Comparison of ENCODE assay signal across 8 cellular contexts in genomic region chr9:88075966-88076285, GRCh38.
DNase-seq lines count a peak whose midpoint lies in the region; ATAC-seq and TF ChIP-seq lines count a peak whose summit lies in the region.

No MANE protein-coding gene starts in this region.

- H2AFZ ChIP-seq in PC-3 (ENCODE audit: low read length) = peak overlapping the region; percentile 76

- H3K4me1 ChIP-seq in CD4-positive, alpha-beta memory T cell (ENCODE audit: insufficient read depth, low read length) = peaks cover 5% of the 10 kb centered on the region
- peaks cover 23% of the 10 kb centered on the region; the same call in 1 of the 2 replicates for H3K4me1 ChIP-seq in PC-3 (ENCODE audit: insufficient read depth, low read length)
- peaks cover 3% of the 10 kb centered on the region for H3K4me1 ChIP-seq in ovary (ENCODE audit: insufficient read depth)

- intact Hi-C loops in CD4-positive, alpha-beta memory T cell (cut with micrococcal nuclease) = no loop called here
- intact Hi-C loops in PC-3 (cut with micrococcal nuclease) (no loop called here), ovary (cut with DNase I) (loop anchor here in 1 of 4 donors (10.0 kb wide), 2 partner anchors 309 to 499 kb away; partner anchors contain the start of gene SPIN1)

- peaks cover 0 to under 1% (median 0%) of the 10 kb centered on the region in 8 donors for H3K9me3 Mint-ChIP-seq in CD4-positive, alpha-beta memory T cell

- no peak for TF ChIP-seq POLR2A in ovary (IDR thresholded peaks at IDR 0.05)

- no peaks in the 10 kb centered on the region for H3K36me3 Mint-ChIP-seq in CD4-positive, alpha-beta memory T cell

- no peak for DNase-seq in CD4-positive, alpha-beta memory T cell
- DNase-seq in PC-3 = no peak
- DNase-seq in epithelial cell of prostate (ENCODE audit: low read depth, low spot score) = no peak
- DNase-seq in ovary = no peak
- DNase-seq in COLO829 (ENCODE audit: low spot score) = no peak
- no peak for DNase-seq in GF-D8 (lab: John Stamatoyannopoulos, UW)

- CTCF ChIA-PET in CD4-positive, alpha-beta memory T cell (lab: Charles Lee; ENCODE audit: partially characterized antibody) = interaction anchor here (0.7 to 1.4 kb wide), 3 partner anchors 9 to 525 kb away, joined by 3 to 4 read pairs (median 4); no protein-coding TSS in a partner anchor
- CTCF ChIA-PET in PC-3 (lab: Charles Lee) = no interaction called here

- H3F3A ChIP-seq in PC-3 (ENCODE audit: low read length, unreplicated experiment) = no peaks in the 10 kb centered on the region

- peaks cover 26 to 29% of the 10 kb centered on the region in 2 donors for H3K27me3 Mint-ChIP-seq in CD4-positive, alpha-beta memory T cell

- TF ChIP-seq CTCF in PC-3 (conservative IDR thresholded peaks at IDR 0.05; ENCODE audit: low read depth, low read length) (no peak), ovary (IDR thresholded peaks at IDR 0.05) (no peak)

- H3K27ac Mint-ChIP-seq in CD4-positive, alpha-beta memory T cell = no peak overlapping the region

- BruUV-seq in PC-3 (replicated peaks; lab: Mats Ljungman, UMichigan) = no TSS peak

- H3K36me3 ChIP-seq in CD4-positive, alpha-beta memory T cell (ENCODE audit: insufficient read depth, low read length) = no peaks in the 10 kb centered on the region
- H3K36me3 ChIP-seq in PC-3 (ENCODE audit: low read depth, low read length) = no peaks in the 10 kb centered on the region
- no peaks in the 10 kb centered on the region for H3K36me3 ChIP-seq in ovary

- H4K20me1 ChIP-seq in PC-3 (ENCODE audit: low read length) = no peaks in the 10 kb centered on the region

- peak overlapping the region in 7 of 8 donors; percentile 65 to 91 (median 88) for H3K4me3 Mint-ChIP-seq in CD4-positive, alpha-beta memory T cell

- peaks cover 9 to 21% (median 15%) of the 10 kb centered on the region in 4 donors for H3K4me1 Mint-ChIP-seq in CD4-positive, alpha-beta memory T cell

- no peaks in the 10 kb centered on the region for H3K79me2 ChIP-seq in PC-3 (ENCODE audit: low read length)

- no peak for TF ChIP-seq EP300 in ovary (IDR thresholded peaks at IDR 0.05)

- H3K4me3 ChIP-seq in CD4-positive, alpha-beta memory T cell (ENCODE audit: low read length in 2 of 2) = peak overlapping the region in 1 of 2 donors; percentile 49
- peak overlapping the region; percentile 73 for H3K4me3 ChIP-seq in PC-3 (ENCODE audit: low read length)
- H3K4me3 ChIP-seq in ovary = peak overlapping the region; percentile 50

- H3K27me3 ChIP-seq in CD4-positive, alpha-beta memory T cell (ENCODE audit: insufficient read depth, low read length) = no peaks in the 10 kb centered on the region
- H3K27me3 ChIP-seq in PC-3 (ENCODE audit: low read length) (no peaks in the 10 kb centered on the region), ovary (no peaks in the 10 kb centered on the region)

- ATAC-seq in PC-3 (peak; percentile 18), GM19463 (IDR thresholded peaks at IDR 0.05; ENCODE audit: unreplicated experiment) (no peak), GM21360 (IDR thresholded peaks at IDR 0.05; ENCODE audit: unreplicated experiment) (no peak)

- no peaks in the 10 kb centered on the region for H3K9me2 ChIP-seq in PC-3 (replicated peaks; ENCODE audit: low read length)

- 0 to 3% (median 2%) methylated on average over 12 of the region's 12 CpGs for WGBS in ovary, 3 donors

- peak overlapping the region; percentile 52; the same call in 1 of the 2 replicates for H3K9ac ChIP-seq in PC-3 (ENCODE audit: low read length)

- H3K9me3 ChIP-seq in CD4-positive, alpha-beta memory T cell (ENCODE audit: control insufficient read depth in 1 of 2, low read length in 2 of 2) = no peaks in the 10 kb centered on the region
- H3K9me3 ChIP-seq in PC-3 (ENCODE audit: low read length) (no peaks in the 10 kb centered on the region), ovary (no peaks in the 10 kb centered on the region)

- no peak overlapping the region for H3K27ac ChIP-seq in CD4-positive, alpha-beta memory T cell (ENCODE audit: low read depth, low read length)
- H3K27ac ChIP-seq in PC-3 (ENCODE audit: low read length) = peak overlapping the region; percentile 70
- peak overlapping the region; percentile 31 for H3K27ac ChIP-seq in epithelial cell of prostate
- peak overlapping the region; percentile 66 to 71 for H3K27ac ChIP-seq in ovary

- peak overlapping the region; percentile 92 for H3K4me2 ChIP-seq in PC-3 (ENCODE audit: low read length)

- POLR2A ChIA-PET in CD4-positive, alpha-beta memory T cell (lab: Charles Lee; ENCODE audit: partially characterized antibody) = no interaction called here
- POLR2A ChIA-PET in PC-3 (lab: Charles Lee; ENCODE audit: unreplicated experiment) = no interaction called here
